Comparison of ENCODE assay signal across 1 cellular context in genomic region chr13:33968520-33969507, GRCh38.
TF ChIP-seq lines count a peak whose summit lies in the region.

No MANE protein-coding gene starts in this region.

TF ChIP-seq in HepG2, 621 proteins besides CTCF, POLR2A, EP300 and RAD21 (continued from another document and continues in another):
- no peak for TF ChIP-seq ZNF446 (CRISPR knock-in tag; IDR thresholded peaks at IDR 0.05)
- TF ChIP-seq NONO (IDR thresholded peaks at IDR 0.05), result no peak
- TF ChIP-seq NONO (CRISPR knock-in tag; conservative IDR thresholded peaks at IDR 0.05), result peak; percentile 49; the same call in 1 of the 2 replicates
- TF ChIP-seq ETS1 (CRISPR knock-in tag; IDR thresholded peaks at IDR 0.05), result no peak
- TF ChIP-seq CAMTA2 (CRISPR knock-in tag; IDR thresholded peaks at IDR 0.05; ENCODE audit: borderline replicate concordance), result no peak
- TF ChIP-seq SCMH1 (CRISPR knock-in tag; IDR thresholded peaks at IDR 0.05; ENCODE audit: borderline replicate concordance), result no peak
- peak; percentile 92 for TF ChIP-seq ARID3A (IDR thresholded peaks at IDR 0.05; ENCODE audit: low read depth, low read length)
- no peak for TF ChIP-seq ZBTB42 (CRISPR knock-in tag; IDR thresholded peaks at IDR 0.05)
- TF ChIP-seq ZNF160 (CRISPR knock-in tag; IDR thresholded peaks at IDR 0.05), result no peak
- no peak for TF ChIP-seq ZNF678 (CRISPR knock-in tag; IDR thresholded peaks at IDR 0.05)
- no peak for TF ChIP-seq ZKSCAN1 (IDR thresholded peaks at IDR 0.05; ENCODE audit: low read length)
- TF ChIP-seq NR0B2 (CRISPR knock-in tag; IDR thresholded peaks at IDR 0.05), result no peak
- peak; percentile 27; the same call in 1 of the 2 replicates for TF ChIP-seq ZNF652 (CRISPR knock-in tag; IDR thresholded peaks at IDR 0.05; ENCODE audit: borderline replicate concordance, low read depth)
- no peak for TF ChIP-seq ZNF451 (CRISPR knock-in tag; IDR thresholded peaks at IDR 0.05)
- peak; percentile 88 for TF ChIP-seq FOXK1 (CRISPR knock-in tag; IDR thresholded peaks at IDR 0.05; ENCODE audit: borderline replicate concordance, low read depth)
- TF ChIP-seq ZSCAN25 (CRISPR knock-in tag; IDR thresholded peaks at IDR 0.05), result peak; percentile 25; the same call in 1 of the 2 replicates
- peak; percentile 53; the same call in 1 of the 2 replicates for TF ChIP-seq ZNF784 (CRISPR knock-in tag; IDR thresholded peaks at IDR 0.05; ENCODE audit: borderline replicate concordance)
- TF ChIP-seq HMGA1 (CRISPR knock-in tag; conservative IDR thresholded peaks at IDR 0.05), result no peak
- TF ChIP-seq MED8 (CRISPR knock-in tag; IDR thresholded peaks at IDR 0.05; ENCODE audit: insufficient replicate concordance), result peak; percentile 83
- no peak for TF ChIP-seq ZBTB1 (CRISPR knock-in tag; IDR thresholded peaks at IDR 0.05; ENCODE audit: borderline replicate concordance)
- TF ChIP-seq ZNF549 (CRISPR knock-in tag; IDR thresholded peaks at IDR 0.05), result no peak
- TF ChIP-seq THAP7 (CRISPR knock-in tag; IDR thresholded peaks at IDR 0.05), result no peak
- TF ChIP-seq MAF1 (CRISPR knock-in tag; IDR thresholded peaks at IDR 0.05; ENCODE audit: borderline replicate concordance), result no peak
- peak; percentile 90 for TF ChIP-seq DPF2 (CRISPR knock-in tag; IDR thresholded peaks at IDR 0.05; ENCODE audit: borderline replicate concordance, low read depth)
- peak; percentile 90 for TF ChIP-seq ZNF121 (CRISPR knock-in tag; IDR thresholded peaks at IDR 0.05)
- peak; percentile 30; the same call in 1 of the 2 replicates for TF ChIP-seq CREB1 (IDR thresholded peaks at IDR 0.05)
- peak; percentile 61; the same call in 1 of the 2 replicates for TF ChIP-seq CREB1 (CRISPR knock-in tag; IDR thresholded peaks at IDR 0.05)
- no peak for TF ChIP-seq ZNF260 (CRISPR knock-in tag; IDR thresholded peaks at IDR 0.05; ENCODE audit: borderline replicate concordance, low read depth)
- TF ChIP-seq BRF2 (CRISPR knock-in tag; IDR thresholded peaks at IDR 0.05), result peak; percentile 66; the same call in 1 of the 2 replicates
- 0 out of 2 replicates have a peak, but pooled peaks have one; percentile 70 for TF ChIP-seq STAT6 (CRISPR knock-in tag; IDR thresholded peaks at IDR 0.05; ENCODE audit: borderline replicate concordance)
- no peak for TF ChIP-seq ZNF407 (CRISPR knock-in tag; IDR thresholded peaks at IDR 0.05; ENCODE audit: not compliant biosample characterization)
- peak; percentile 97 for TF ChIP-seq ARID5B (CRISPR knock-in tag; IDR thresholded peaks at IDR 0.05)
- no peak for TF ChIP-seq CENPT (CRISPR knock-in tag; IDR thresholded peaks at IDR 0.05; ENCODE audit: low read depth)
- TF ChIP-seq ERF (CRISPR knock-in tag; IDR thresholded peaks at IDR 0.05), result no peak
- peak; percentile 79 for TF ChIP-seq SOX5 (CRISPR knock-in tag; IDR thresholded peaks at IDR 0.05; ENCODE audit: borderline replicate concordance)
- TF ChIP-seq ZNF124 (CRISPR knock-in tag; IDR thresholded peaks at IDR 0.05), result no peak; the same call in 1 of the 2 replicates
- no peak for TF ChIP-seq ZFP62 (CRISPR knock-in tag; IDR thresholded peaks at IDR 0.05)
- no peak for TF ChIP-seq NFRKB (IDR thresholded peaks at IDR 0.05)
- no peak for TF ChIP-seq SP140L (CRISPR knock-in tag; IDR thresholded peaks at IDR 0.05; ENCODE audit: borderline replicate concordance)
- no peak for TF ChIP-seq KDM5B (CRISPR knock-in tag; IDR thresholded peaks at IDR 0.05; ENCODE audit: borderline replicate concordance)
- TF ChIP-seq ZNF10 (CRISPR knock-in tag; IDR thresholded peaks at IDR 0.05; ENCODE audit: borderline replicate concordance, low read depth), result no peak
